ENCODE assay signal across 1 cellular context in genomic region chr1:65581120-65581519, GRCh38.
TF ChIP-seq lines count a peak whose summit lies in the region.

No MANE protein-coding gene starts in this region.

TF ChIP-seq in K562, 482 proteins besides CTCF, POLR2A, EP300 and RAD21 (continued from another document):
- TF ChIP-seq CTCFL (IDR thresholded peaks at IDR 0.05; ENCODE audit: borderline replicate concordance, insufficient read depth, low read depth, low read length, poor library complexity, severe bottlenecking) (peak; percentile 29), MBD1 (CRISPR knock-in tag; IDR thresholded peaks at IDR 0.05) (no peak), ERF (CRISPR knock-in tag; IDR thresholded peaks at IDR 0.05) (no peak)
TF ChIP-seq in K562: peak in this region for 2.
